20 cellular contexts compared by ENCODE assay signal in the genomic region with DNA sequence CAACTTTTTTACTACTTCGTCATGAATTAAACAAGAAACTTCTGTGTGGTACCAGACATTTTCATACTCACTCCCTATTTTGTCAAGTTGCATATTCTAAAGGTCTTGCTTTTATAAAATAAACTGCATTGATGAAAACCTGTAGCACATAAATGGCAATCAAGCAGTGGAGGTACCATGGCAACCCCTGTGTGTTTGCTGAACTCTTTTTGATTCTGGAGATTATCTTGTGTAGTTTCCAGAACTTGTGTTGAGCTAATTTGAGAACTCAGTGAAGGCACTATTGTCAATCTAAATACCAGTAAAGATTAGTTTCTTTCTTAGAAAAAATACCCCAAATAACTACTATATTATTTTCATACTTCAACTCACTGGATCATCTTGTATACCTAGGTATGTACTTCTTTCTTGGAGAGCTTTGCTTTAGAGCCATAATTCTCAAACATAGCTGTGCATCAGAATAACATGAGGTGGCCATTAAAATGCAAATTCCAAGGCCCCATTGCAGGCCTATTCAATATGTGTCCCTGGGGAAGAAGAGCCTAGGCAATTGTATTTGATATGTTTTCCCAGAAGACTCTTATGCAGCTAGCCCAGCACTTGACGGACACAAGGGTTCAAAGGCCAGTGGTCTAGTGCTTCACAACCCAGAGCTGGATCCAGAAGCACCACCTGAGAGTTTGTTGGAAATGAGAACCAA. TPM values are rescaled to one million over a fixed set of nuclear protein-coding genes. Genes with fewer than 3 reads are reported as not detected.
DNase-seq lines count a peak whose midpoint lies in the region; ATAC-seq, FAIRE-seq and TF ChIP-seq lines count a peak whose summit lies in the region.
"Had no signal": no experiment of that assay in that cellular context is flagged by ENCODE, and none has a peak within 500 bp of the region (broad histone marks: within the 10 kb centered on the region; RNA-seq: fewer than 3 reads in every experiment).

No MANE protein-coding gene starts in this region.

- H4K20me1 ChIP-seq in GM12878 (ENCODE audit: control insufficient read depth, insufficient read depth): no peaks in the 10 kb centered on the region

- no peak for TF ChIP-seq POLR2A in GM12878 (IDR thresholded peaks at IDR 0.05; ENCODE audit: low read depth, low read length)

- no peak overlapping the region for H3K27ac ChIP-seq in GM12878 (ENCODE audit: control insufficient read depth, insufficient read depth)
- H3K27ac ChIP-seq: A549, C4-2B had no signal

- SMC1A ChIA-PET in GM12878 (lab: Charles Lee; ENCODE audit: uncharacterized antibody, unreplicated experiment): interaction anchor here (0.6 to 3.4 kb wide), 8 partner anchors 8 to 196 kb away, joined by 3 to 32 read pairs (median 5); partner anchors contain the start of gene PRLR

- no peak overlapping the region for H3K4me2 ChIP-seq in GM12878 (ENCODE audit: control insufficient read depth, insufficient read depth)
- H3K4me2 ChIP-seq: A549 had no signal

- in situ Hi-C loops in GM12878 (cut with MboI): no loop called here

- FAIRE-seq in GM12878 (lab: Jason Lieb, UNC): no peak
- FAIRE-seq: A549, D721Med, GM12891, HepG2 had no signal

- POLR2A ChIA-PET in GM12878 (lab: Charles Lee): interaction anchor here (1.4 to 3.4 kb wide), 3 partner anchors 10 to 62 kb away, joined by 3 to 13 read pairs (median 6); partner anchors contain the start of gene PRLR

- no peak for TF ChIP-seq CTCF in GM12878 (IDR thresholded peaks at IDR 0.05 in 2 of 3, conservative IDR thresholded peaks at IDR 0.05 in 1 of 3; ENCODE audit: control insufficient read depth in 2 of 3, extremely low read depth in 1 of 3, insufficient read depth in 1 of 3, low read depth in 3 of 3, low read length in 3 of 3)

- BruUV-seq in GM12878 (replicated peaks; lab: Mats Ljungman, UMichigan): no TSS peak

- CTCF ChIA-PET in GM12878 (lab: Yijun Ruan, JAX): interaction anchor here (0.8 to 1.5 kb wide), 3 partner anchors 10 to 197 kb away, joined by 3 to 5 read pairs (median 4); partner anchors contain the start of gene PRLR

- ATAC-seq in GM18868 (IDR thresholded peaks at IDR 0.05; ENCODE audit: unreplicated experiment): peak; percentile 14
- peak; percentile 8; the same call in 1 of the 3 replicates for ATAC-seq in GM12878
- ATAC-seq in HG03039 (IDR thresholded peaks at IDR 0.05; ENCODE audit: unreplicated experiment): no peak
- no peak for ATAC-seq in GM19455 (IDR thresholded peaks at IDR 0.05; ENCODE audit: unreplicated experiment)
- ATAC-seq: A549, HepG2 had no signal

- no peaks in the 10 kb centered on the region for H3K9me3 ChIP-seq in GM12878 (replicated peaks; ENCODE audit: control insufficient read depth, insufficient read depth, low read length)
- H3K9me3 ChIP-seq: A549, Caco-2 had no signal

- no peak overlapping the region for H3K9ac ChIP-seq in GM12878 (ENCODE audit: control insufficient read depth, insufficient read depth, low read length)

- intact Hi-C loops in GM12878 (cut with micrococcal nuclease; ENCODE audit: unreplicated experiment): no loop called here

- no peaks in the 10 kb centered on the region for H3K79me2 ChIP-seq in GM12878 (ENCODE audit: control insufficient read depth, insufficient read depth, low read length)

- no peaks in the 10 kb centered on the region for H3K27me3 ChIP-seq in GM12878 (replicated peaks in 1 of 2; ENCODE audit: control insufficient read depth in 2 of 2, insufficient read depth in 2 of 2, low read length in 1 of 2)

- H3K4me1 ChIP-seq in GM12878 (ENCODE audit: control insufficient read depth, insufficient read depth, low read length): no peaks in the 10 kb centered on the region

- H3K4me3 ChIP-seq in GM12878: no peak overlapping the region
- H3K4me3 ChIP-seq: A549 had no signal

- no peak overlapping the region for H2AFZ ChIP-seq in GM12878 (ENCODE audit: control insufficient read depth, low read depth, low read length)

- no peaks in the 10 kb centered on the region for H3K36me3 ChIP-seq in GM12878 (ENCODE audit: control insufficient read depth in 2 of 2, insufficient read depth in 2 of 2, low read length in 1 of 2)

- no peak for TF ChIP-seq EP300 in GM12878 (IDR thresholded peaks at IDR 0.05; ENCODE audit: borderline replicate concordance in 1 of 2, control insufficient read depth in 1 of 2, low read depth in 2 of 2, low read length in 2 of 2)

- RAD21 ChIA-PET in GM12878 (lab: Charles Lee; ENCODE audit: unreplicated experiment): interaction anchor here (0.6 to 4.0 kb wide), 8 partner anchors 8 to 196 kb away, joined by 3 to 26 read pairs (median 6); partner anchors contain the start of gene PRLR

- no peak for DNase-seq in GM12878 (ENCODE audit: low read depth, low spot score)
- peak; percentile 35 for DNase-seq in left kidney (ENCODE audit: low read depth, low spot score)
- DNase-seq in NCI-H2029 (lab: John Stamatoyannopoulos, UW): no peak
- DNase-seq: AML-193; Caco-2; CD4-positive, alpha-beta T cell; DMS79 treated with DMSO at 0.1 percent for 48 hours; GOT3; HCEC 1CT; Karpas-422; KBM-7 had no signal

- TF ChIP-seq RAD21 in GM12878 (IDR thresholded peaks at IDR 0.05; ENCODE audit: insufficient read depth, low read depth, low read length): no peak

- WGBS in GM12878 (ENCODE audit: insufficient coverage, insufficient replicate concordance, low lambda C conversion rate, missing lambda C conversion rate): 0% methylated on average over 2 of the region's 2 CpGs

TF ChIP-seq in GM12878, 131 proteins besides CTCF, POLR2A, EP300 and RAD21:
- TF ChIP-seq MEF2B (IDR thresholded peaks at IDR 0.05; ENCODE audit: partially characterized antibody, poor library complexity, severe bottlenecking): peak; percentile 23
- TF ChIP-seq RAD51 (IDR thresholded peaks at IDR 0.05): no peak
- no peak for TF ChIP-seq EGR1 (IDR thresholded peaks at IDR 0.05; ENCODE audit: borderline replicate concordance in 1 of 2, low read depth in 2 of 2, low read length in 2 of 2)
- TF ChIP-seq, protein P1, sequence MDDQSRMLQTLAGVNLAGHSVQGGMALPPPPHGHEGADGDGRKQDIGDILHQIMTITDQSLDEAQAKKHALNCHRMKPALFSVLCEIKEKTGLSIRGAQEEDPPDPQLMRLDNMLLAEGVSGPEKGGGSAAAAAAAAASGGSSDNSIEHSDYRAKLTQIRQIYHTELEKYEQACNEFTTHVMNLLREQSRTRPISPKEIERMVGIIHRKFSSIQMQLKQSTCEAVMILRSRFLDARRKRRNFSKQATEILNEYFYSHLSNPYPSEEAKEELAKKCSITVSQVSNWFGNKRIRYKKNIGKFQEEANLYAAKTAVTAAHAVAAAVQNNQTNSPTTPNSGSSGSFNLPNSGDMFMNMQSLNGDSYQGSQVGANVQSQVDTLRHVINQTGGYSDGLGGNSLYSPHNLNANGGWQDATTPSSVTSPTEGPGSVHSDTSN (IDR thresholded peaks at IDR 0.05; ENCODE audit: insufficient replicate concordance, low read depth, low read length): no peak
- no peak for TF ChIP-seq BCLAF1 (IDR thresholded peaks at IDR 0.05)
- no peak for TF ChIP-seq HDGF (IDR thresholded peaks at IDR 0.05)
- TF ChIP-seq, protein P2, sequence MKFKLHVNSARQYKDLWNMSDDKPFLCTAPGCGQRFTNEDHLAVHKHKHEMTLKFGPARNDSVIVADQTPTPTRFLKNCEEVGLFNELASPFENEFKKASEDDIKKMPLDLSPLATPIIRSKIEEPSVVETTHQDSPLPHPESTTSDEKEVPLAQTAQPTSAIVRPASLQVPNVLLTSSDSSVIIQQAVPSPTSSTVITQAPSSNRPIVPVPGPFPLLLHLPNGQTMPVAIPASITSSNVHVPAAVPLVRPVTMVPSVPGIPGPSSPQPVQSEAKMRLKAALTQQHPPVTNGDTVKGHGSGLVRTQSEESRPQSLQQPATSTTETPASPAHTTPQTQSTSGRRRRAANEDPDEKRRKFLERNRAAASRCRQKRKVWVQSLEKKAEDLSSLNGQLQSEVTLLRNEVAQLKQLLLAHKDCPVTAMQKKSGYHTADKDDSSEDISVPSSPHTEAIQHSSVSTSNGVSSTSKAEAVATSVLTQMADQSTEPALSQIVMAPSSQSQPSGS (IDR thresholded peaks at IDR 0.05; ENCODE audit: low read length): no peak

RNA-seq across cellular contexts. Expression of gene PRLR, which starts 9.8 kb away (rescaled TPM):
- 26.0 and 26.3 TPM in 2 replicates for total RNA-seq in GM12878 (2013; cell fraction: nucleolus; rRNA removed)
- 0.11 and 0.16 TPM in 2 replicates for total RNA-seq in GM12878 (2014; rRNA removed)
- total RNA-seq in GM12878 (2014; rRNA removed; fragmentation: Illumina TruSeq; extraction: Trizol): 0.27 and 0.28 TPM in 2 replicates
- 0.64 and 0.88 TPM in 2 replicates for total RNA-seq in GM12878 (2021)
- 0.09 TPM for polyA plus RNA-seq in GM12878 (2011; ENCODE audit: low read depth)
- polyA plus RNA-seq in GM12878 (2011; rRNA removed): 8.1 and 11.1 TPM in 2 replicates
- 8.1 and 8.4 TPM in 2 replicates for polyA plus RNA-seq in GM12878 (2011; cell fraction: cytosol; rRNA removed)
- 14.4 and 14.9 TPM in 2 replicates for polyA plus RNA-seq in GM12878 (2011; cell fraction: nucleus; rRNA removed)
- polyA plus RNA-seq in GM12878 (2012): 0.13 and 0.14 TPM in 2 replicates
- 0.22 TPM in 2 replicates for polyA plus RNA-seq in GM12878 (2014; fragmentation: Illumina TruSeq; extraction: Trizol)
- polyA plus RNA-seq in GM12878 (2014; fragmentation: Nextera tagmentation; extraction: Ambion mirVana): under 1 TPM; 0.04 to 0.85 TPM
- 0.08 and 0.10 TPM in 2 replicates for polyA plus RNA-seq in GM12878 (2014; rRNA removed)
- under 1 TPM; 0.03 to 0.19 TPM for polyA plus RNA-seq in GM12878 (2016; fragmentation: Nextera tagmentation; extraction: Ambion mirVana)
- 34.9 and 35.0 TPM in 2 replicates for polyA minus RNA-seq in GM12878 (2011; rRNA and poly(A)+ RNA removed)
- 11.4 and 14.6 TPM in 2 replicates for polyA minus RNA-seq in GM12878 (2011; cell fraction: cytosol; rRNA and poly(A)+ RNA removed)
- polyA minus RNA-seq in GM12878 (2011; cell fraction: nucleus; rRNA and poly(A)+ RNA removed): 10.6 and 19.5 TPM in 2 replicates
- polyA plus RNA-seq: IgD-negative memory B cell had no signal

Comparison
In these comparisons a context has a peak if more than half of its experiments do, and no peak if none do; other contexts are left out.
1. ATAC-seq: peak in GM18868 (single experiment) and GM12878 (single experiment); none in HG03039 (single experiment) and GM19455 (single experiment).